Comparison of ENCODE assay signal across 16 cellular contexts in genomic region chr11:102114032-102114431, GRCh38. TPM values are rescaled to one million over a fixed set of nuclear protein-coding genes. Genes with fewer than 3 reads are reported as not detected.
DNase-seq lines count a peak whose midpoint lies in the region; ATAC-seq and TF ChIP-seq lines count a peak whose summit lies in the region.
"Had no signal": no experiment of that assay in that cellular context is flagged by ENCODE, and none has a peak within 500 bp of the region (broad histone marks: within the 10 kb centered on the region; RNA-seq: fewer than 3 reads in every experiment).

No MANE protein-coding gene starts in this region.

- H3K4ac ChIP-seq in H9 (ENCODE audit: low read depth, low read length) = no peak overlapping the region

- intact Hi-C loops in stomach (cut with DNase I; ENCODE audit: low total_unique reads) = no loop called here
- intact Hi-C loops in naive thymus-derived CD4-positive, alpha-beta T cell (cut with micrococcal nuclease) = loop anchor here in 1 of 2 donors (5.0 to 10.0 kb wide), 2 partner anchors 59 to 358 kb away; no protein-coding TSS in a partner anchor
- intact Hi-C loops in activated T-helper 2 cell treated with anti-CD3 and anti-CD28 coated beads, Interferon-gamma antibody, Interleukin-2, Interleukin-4, amounts not matched to agents 10 μg/mL and 5 μg/mL and 100 μg/mL, durations not matched to agents 14 hours and 24 hours and 36 hours (cut with micrococcal nuclease) = loop anchor here (10.0 kb wide), 1 partner anchor 911 kb away; no protein-coding TSS in a partner anchor

- TF ChIP-seq CTCF in H9 (conservative IDR thresholded peaks at IDR 0.05) (0 out of 3 replicates have a peak, but pooled peaks have one; percentile 8), astrocyte of the spinal cord (IDR thresholded peaks at IDR 0.05; ENCODE audit: low read depth, low read length) (no peak), stomach (IDR thresholded peaks at IDR 0.05) (no peak)

- H2BK12ac ChIP-seq in H9 (ENCODE audit: insufficient read length, low read depth, low read length) = no peak overlapping the region

- no peak overlapping the region for H3K23ac ChIP-seq in H9 (ENCODE audit: insufficient read length, low read depth, low read length)

- no peak for TF ChIP-seq EP300 in stomach (IDR thresholded peaks at IDR 0.05)

- H3K27ac ChIP-seq in H9 (ENCODE audit: insufficient read length, low read depth, low read length) (no peak overlapping the region), iPS-20b (ENCODE audit: low read length) (no peak overlapping the region), stomach (peak overlapping the region in 4 of 5 donors; percentile 2 to 99 (median 26))
- no peak overlapping the region for H3K27ac ChIP-seq in naive thymus-derived CD4-positive, alpha-beta T cell (ENCODE audit: low read depth, low read length)

- H3K4me3 Mint-ChIP-seq in H9 = peak overlapping the region; percentile 26 to 64; a peak in 4 of 5 replicates
- no peak overlapping the region for H3K4me3 Mint-ChIP-seq in naive thymus-derived CD4-positive, alpha-beta T cell
- no peak overlapping the region for H3K4me3 Mint-ChIP-seq in activated T-helper 2 cell treated with anti-CD3 and anti-CD28 coated beads, Interferon-gamma antibody, Interleukin-2, Interleukin-4, amounts not matched to agents 10 μg/mL and 5 μg/mL and 100 μg/mL, durations not matched to agents 14 hours and 24 hours and 36 hours (ENCODE audit: low read depth)
- no peak overlapping the region for H3K4me3 Mint-ChIP-seq in activated CD8-positive, alpha-beta memory T cell treated with anti-CD3 and anti-CD28 coated beads, Interleukin-2, amount 10 ng/mL, durations not matched to agents 7 days and 5 days

- peaks cover 2 to 21% (median 15%) of the 10 kb centered on the region in 3 experiments; a peak in 5 of 7 replicates for H3K36me3 Mint-ChIP-seq in H9 (ENCODE audit: insufficient read depth in 1 of 3, low read depth in 3 of 3)
- H3K36me3 Mint-ChIP-seq in naive thymus-derived CD4-positive, alpha-beta T cell = no peaks in the 10 kb centered on the region
- H3K36me3 Mint-ChIP-seq in activated T-helper 2 cell treated with anti-CD3 and anti-CD28 coated beads, Interferon-gamma antibody, Interleukin-2, Interleukin-4, amounts not matched to agents 10 μg/mL and 5 μg/mL and 100 μg/mL, durations not matched to agents 14 hours and 24 hours and 36 hours (ENCODE audit: low read depth) = peaks cover 6% of the 10 kb centered on the region
- peaks cover 1% of the 10 kb centered on the region for H3K36me3 Mint-ChIP-seq in activated CD8-positive, alpha-beta memory T cell treated with anti-CD3 and anti-CD28 coated beads, Interleukin-2, amount 10 ng/mL, durations not matched to agents 7 days and 5 days

- H3K27me3 ChIP-seq in H9 (ENCODE audit: insufficient read depth, low read length) (no peaks in the 10 kb centered on the region), iPS-20b (ENCODE audit: insufficient read depth, low read length) (no peaks in the 10 kb centered on the region; the same call in 1 of the 2 replicates), stomach (peaks cover 0 to 21% (median 5%) of the 10 kb centered on the region in 3 donors)
- H3K27me3 ChIP-seq in naive thymus-derived CD4-positive, alpha-beta T cell (ENCODE audit: control insufficient read depth in 2 of 2, insufficient read depth in 2 of 2, low read length in 2 of 2) = peaks cover 3% of the 10 kb centered on the region in 2 donors

- CTCF ChIA-PET in naive thymus-derived CD4-positive, alpha-beta T cell (lab: Charles Lee) = no interaction called here
- CTCF ChIA-PET in activated CD8-positive, alpha-beta memory T cell treated with anti-CD3 and anti-CD28 coated beads, Interleukin-2, amount 10 ng/mL, durations not matched to agents 7 days and 5 days (lab: Charles Lee) = no interaction called here

- H3K23me2 ChIP-seq in H9 (ENCODE audit: insufficient read length, low read depth, low read length, poor library complexity, severe bottlenecking) = peaks cover 12% of the 10 kb centered on the region

- WGBS in H9 (ENCODE audit: extremely low coverage, insufficient read length, low lambda C conversion rate) = no CpG with 5 or more reads among the region's 4 CpGs
- 49 to 68% (median 56%) methylated on average over 4 of the region's 4 CpGs for WGBS in stomach, 5 donors

- no peak overlapping the region for H2BK15ac ChIP-seq in H9 (ENCODE audit: low read depth, low read length)

- in situ Hi-C loops in astrocyte of the spinal cord (cut with HindIII; ENCODE audit: low sequenced_read_pairs) = no loop called here

- H3K9me3 ChIP-seq in H9 (ENCODE audit: control insufficient read depth, low read depth, low read length) (no peaks in the 10 kb centered on the region), iPS-20b (ENCODE audit: insufficient read depth, low read depth, low read length) (no peaks in the 10 kb centered on the region), stomach (no peaks in the 10 kb centered on the region)
- H3K9me3 ChIP-seq in naive thymus-derived CD4-positive, alpha-beta T cell (ENCODE audit: control insufficient read depth in 2 of 3, low read length in 3 of 3) = no peaks in the 10 kb centered on the region

- H3K9ac ChIP-seq in H9 (ENCODE audit: extremely low read depth, insufficient read length, low read length) = no peak overlapping the region
- H3K9ac ChIP-seq in iPS-20b (ENCODE audit: low read depth, low read length) = no peak overlapping the region

- no peaks in the 10 kb centered on the region for H4K20me1 ChIP-seq in H9 (ENCODE audit: control insufficient read depth, insufficient read depth, insufficient read length)

- no peak overlapping the region for H2AFZ ChIP-seq in H9 (ENCODE audit: low read length)

- no peak overlapping the region for H3K14ac ChIP-seq in H9 (ENCODE audit: insufficient read depth, low read length)

- TF ChIP-seq POLR2A in stomach (IDR thresholded peaks at IDR 0.05) = no peak

- H3K9me3 Mint-ChIP-seq in H9 = no peaks in the 10 kb centered on the region
- no peaks in the 10 kb centered on the region for H3K9me3 Mint-ChIP-seq in naive thymus-derived CD4-positive, alpha-beta T cell
- no peaks in the 10 kb centered on the region for H3K9me3 Mint-ChIP-seq in activated T-helper 2 cell treated with anti-CD3 and anti-CD28 coated beads, Interferon-gamma antibody, Interleukin-2, Interleukin-4, amounts not matched to agents 10 μg/mL and 5 μg/mL and 100 μg/mL, durations not matched to agents 14 hours and 24 hours and 36 hours
- no peaks in the 10 kb centered on the region for H3K9me3 Mint-ChIP-seq in activated CD8-positive, alpha-beta memory T cell treated with anti-CD3 and anti-CD28 coated beads, Interleukin-2, amount 10 ng/mL, durations not matched to agents 7 days and 5 days (ENCODE audit: low read depth)

- no peaks in the 10 kb centered on the region for H3K79me1 ChIP-seq in H9 (ENCODE audit: insufficient read depth, low read depth, low read length, poor library complexity, severe bottlenecking)

- H3K56ac ChIP-seq in H9 (ENCODE audit: insufficient read length, low read depth, low read length) = no peak overlapping the region

- H3K18ac ChIP-seq in H9 (ENCODE audit: insufficient read length, low read depth, low read length) = no peak overlapping the region

- H2AK5ac ChIP-seq in H9 (ENCODE audit: insufficient read length, low read length) = no peak overlapping the region

- H3K4me1 Mint-ChIP-seq in H9 = peaks cover 62 to 64% of the 10 kb centered on the region in 2 experiments
- peaks cover 5 to 18% (median 11%) of the 10 kb centered on the region in 7 donors for H3K4me1 Mint-ChIP-seq in naive thymus-derived CD4-positive, alpha-beta T cell
- peaks cover 10% of the 10 kb centered on the region for H3K4me1 Mint-ChIP-seq in activated T-helper 2 cell treated with anti-CD3 and anti-CD28 coated beads, Interferon-gamma antibody, Interleukin-2, Interleukin-4, amounts not matched to agents 10 μg/mL and 5 μg/mL and 100 μg/mL, durations not matched to agents 14 hours and 24 hours and 36 hours (ENCODE audit: low read depth)
- H3K4me1 Mint-ChIP-seq in activated CD8-positive, alpha-beta memory T cell treated with anti-CD3 and anti-CD28 coated beads, Interleukin-2, amount 10 ng/mL, durations not matched to agents 7 days and 5 days = peaks cover 13% of the 10 kb centered on the region

- H3K27me3 Mint-ChIP-seq in H9 (ENCODE audit: low read depth) = no peaks in the 10 kb centered on the region; the same call in 1 of the 2 replicates
- H3K27me3 Mint-ChIP-seq in naive thymus-derived CD4-positive, alpha-beta T cell = peaks cover 45 to 71% (median 61%) of the 10 kb centered on the region in 5 donors
- H3K27me3 Mint-ChIP-seq in activated T-helper 2 cell treated with anti-CD3 and anti-CD28 coated beads, Interferon-gamma antibody, Interleukin-2, Interleukin-4, amounts not matched to agents 10 μg/mL and 5 μg/mL and 100 μg/mL, durations not matched to agents 14 hours and 24 hours and 36 hours (ENCODE audit: low read depth) = peaks cover 57% of the 10 kb centered on the region
- peaks cover 59% of the 10 kb centered on the region for H3K27me3 Mint-ChIP-seq in activated CD8-positive, alpha-beta memory T cell treated with anti-CD3 and anti-CD28 coated beads, Interleukin-2, amount 10 ng/mL, durations not matched to agents 7 days and 5 days

- H4K91ac ChIP-seq in H9 (ENCODE audit: insufficient read length, low read depth, low read length) = no peak overlapping the region

- no peak overlapping the region for H2BK20ac ChIP-seq in H9 (ENCODE audit: low read depth, low read length, poor library complexity, severe bottlenecking)

- no peak overlapping the region for H2BK5ac ChIP-seq in H9 (ENCODE audit: insufficient read length, low read length)

- no peak overlapping the region for H3T11ph ChIP-seq in H9 (ENCODE audit: low read length)

- POLR2A ChIA-PET in naive thymus-derived CD4-positive, alpha-beta T cell (lab: Charles Lee) = no interaction called here

- H3K4me1 ChIP-seq in H9 (ENCODE audit: insufficient read depth, low read length) (peaks cover 7% of the 10 kb centered on the region), iPS-20b (ENCODE audit: insufficient read depth, low read length) (peaks cover 58% of the 10 kb centered on the region), stomach (peaks cover 35 to 77% (median 71%) of the 10 kb centered on the region in 4 donors)
- peaks cover 0 to 6% of the 10 kb centered on the region in 2 donors for H3K4me1 ChIP-seq in naive thymus-derived CD4-positive, alpha-beta T cell (ENCODE audit: control insufficient read depth in 2 of 2, insufficient read depth in 2 of 2, low read length in 2 of 2)

- DNase-seq in H9 = no peak
- no peak for DNase-seq in astrocyte of the spinal cord (ENCODE audit: low read depth, low spot score)
- DNase-seq in stomach = no peak
- DNase-seq in HPDE6-E6E7 (ENCODE audit: extremely low spot score) = no peak
- DNase-seq in naive thymus-derived CD4-positive, alpha-beta T cell = no peak
- DNase-seq in activated T-helper 2 cell treated with anti-CD3 and anti-CD28 coated beads, Interferon-gamma antibody, Interleukin-2, Interleukin-4, amounts not matched to agents 10 μg/mL and 5 μg/mL and 100 μg/mL, durations not matched to agents 14 hours and 24 hours and 36 hours (ENCODE audit: low spot score) = no peak
- no peak for DNase-seq in activated CD8-positive, alpha-beta memory T cell treated with anti-CD3 and anti-CD28 coated beads, Interleukin-2, amount 10 ng/mL, durations not matched to agents 7 days and 5 days
- DNase-seq: activated CD4-positive, alpha-beta T cell treated with anti-CD3 and anti-CD28 coated beads for 1 hour; activated T-cell treated with anti-CD3 and anti-CD28 coated beads, Interleukin-2, amount 50 U/mL, for 48 hours; amygdala; GF-D8; hypothalamus; NCI-H2171 treated with DMSO at 0.1 percent for 48 hours; stimulated activated naive CD4-positive, alpha-beta T cell treated with Interleukin-2 at 50 U/mL for 16 hours had no signal

- H3K27ac Mint-ChIP-seq in H9 = peak overlapping the region in 2 of 3 experiments; percentile 4 to 37; a peak in 2 of 7 replicates
- H3K27ac Mint-ChIP-seq in naive thymus-derived CD4-positive, alpha-beta T cell = no peak overlapping the region
- H3K27ac Mint-ChIP-seq in activated T-helper 2 cell treated with anti-CD3 and anti-CD28 coated beads, Interferon-gamma antibody, Interleukin-2, Interleukin-4, amounts not matched to agents 10 μg/mL and 5 μg/mL and 100 μg/mL, durations not matched to agents 14 hours and 24 hours and 36 hours = no peak overlapping the region
- no peak overlapping the region for H3K27ac Mint-ChIP-seq in activated CD8-positive, alpha-beta memory T cell treated with anti-CD3 and anti-CD28 coated beads, Interleukin-2, amount 10 ng/mL, durations not matched to agents 7 days and 5 days

- no peak overlapping the region for H4K5ac ChIP-seq in H9 (ENCODE audit: insufficient read length, low read depth, low read length)

- H2BK120ac ChIP-seq in H9 (ENCODE audit: low read depth, low read length, poor library complexity, severe bottlenecking) = no peak overlapping the region

- peaks cover 13% of the 10 kb centered on the region; the same call in 1 of the 2 replicates for H3K79me2 ChIP-seq in H9 (ENCODE audit: insufficient read depth, low read length)

- H3K36me3 ChIP-seq in iPS-20b (ENCODE audit: insufficient read depth, low read depth, low read length) = peaks cover 18% of the 10 kb centered on the region; the same call in 1 of the 2 replicates
- H3K36me3 ChIP-seq in stomach = peaks cover 0 to 11% (median 5%) of the 10 kb centered on the region in 4 donors
- no peaks in the 10 kb centered on the region for H3K36me3 ChIP-seq in naive thymus-derived CD4-positive, alpha-beta T cell (ENCODE audit: control insufficient read depth in 2 of 3, insufficient read depth in 3 of 3, low read length in 3 of 3)

- H3K4me3 ChIP-seq in astrocyte of the spinal cord (ENCODE audit: low read depth, low read length) = peak overlapping the region; percentile 6
- H3K4me3 ChIP-seq in iPS-20b (ENCODE audit: low read length) = peak overlapping the region; percentile 45; the same call in 1 of the 2 replicates
- peak overlapping the region in 2 of 4 donors; percentile 12 to 64 for H3K4me3 ChIP-seq in stomach
- no peak overlapping the region for H3K4me3 ChIP-seq in naive thymus-derived CD4-positive, alpha-beta T cell (ENCODE audit: low read length)

- no peak overlapping the region for H4K8ac ChIP-seq in H9 (replicated peaks; ENCODE audit: insufficient read length, low read depth, low read length)

- H3K4me2 ChIP-seq in H9 (ENCODE audit: insufficient read depth, insufficient read length, low read length) = no peak overlapping the region

- ATAC-seq in naive thymus-derived CD4-positive, alpha-beta T cell = no peak
- no peak for ATAC-seq in activated CD8-positive, alpha-beta memory T cell treated with anti-CD3 and anti-CD28 coated beads, Interleukin-2, amount 10 ng/mL, durations not matched to agents 7 days and 5 days

RNA-seq across cellular contexts. Expression of gene YAP1, which starts 3.8 kb away (rescaled TPM):
- 124 TPM in 2 replicates for total RNA-seq in H9 (2021)
- 100 to 1,000 TPM in 2 of 5 donors, 10 to 100 TPM in 3; 22.0 to 400 (median 98.4) TPM for total RNA-seq in stomach
- 10 to 100 TPM; 24.0 to 31.8 (median 27.4) TPM for polyA plus RNA-seq in stomach
- total RNA-seq in naive thymus-derived CD4-positive, alpha-beta T cell = under 1 TPM in 1 of 5 experiments, not detected in 4; 0.15 TPM
- not detected for polyA plus RNA-seq in naive thymus-derived CD4-positive, alpha-beta T cell
- total RNA-seq in activated T-helper 2 cell treated with anti-CD3 and anti-CD28 coated beads, Interferon-gamma antibody, Interleukin-2, Interleukin-4, amounts not matched to agents 10 μg/mL and 5 μg/mL and 100 μg/mL, durations not matched to agents 14 hours and 24 hours and 36 hours = not detected in 2 replicates
- total RNA-seq in activated CD8-positive, alpha-beta memory T cell treated with anti-CD3 and anti-CD28 coated beads, Interleukin-2, amount 10 ng/mL, durations not matched to agents 7 days and 5 days = under 1 TPM in 1 of 2 experiments, not detected in 1; 0.09 TPM
- total RNA-seq: OCI-LY7 had no signal

Comparison
In these comparisons a context has a peak if more than half of its experiments do, and no peak if none do; other contexts are left out.
1. H3K27ac ChIP-seq: peak in stomach (4 of 5); none in H9 (single experiment), iPS-20b (single experiment) and naive thymus-derived CD4-positive, alpha-beta T cell (single experiment).
2. H3K27ac Mint-ChIP-seq: peak in H9 (2 of 3); none in naive thymus-derived CD4-positive, alpha-beta T cell (0 of 9), activated T-helper 2 cell treated with anti-CD3 and anti-CD28 coated beads, Interferon-gamma antibody, Interleukin-2, Interleukin-4, amounts not matched to agents 10 μg/mL and 5 μg/mL and 100 μg/mL, durations not matched to agents 14 hours and 24 hours and 36 hours (single experiment) and activated CD8-positive, alpha-beta memory T cell treated with anti-CD3 and anti-CD28 coated beads, Interleukin-2, amount 10 ng/mL, durations not matched to agents 7 days and 5 days (single experiment).
3. H3K4me3 Mint-ChIP-seq: peak in H9 (2 of 2); none in naive thymus-derived CD4-positive, alpha-beta T cell (0 of 10), activated T-helper 2 cell treated with anti-CD3 and anti-CD28 coated beads, Interferon-gamma antibody, Interleukin-2, Interleukin-4, amounts not matched to agents 10 μg/mL and 5 μg/mL and 100 μg/mL, durations not matched to agents 14 hours and 24 hours and 36 hours (single experiment) and activated CD8-positive, alpha-beta memory T cell treated with anti-CD3 and anti-CD28 coated beads, Interleukin-2, amount 10 ng/mL, durations not matched to agents 7 days and 5 days (single experiment).
4. RNA of gene YAP1, which starts 3.8 kb away (total RNA-seq): 124 TPM in H9 and 22.0 to 400 TPM in stomach; 0.09 TPM in activated CD8-positive, alpha-beta memory T cell treated with anti-CD3 and anti-CD28 coated beads, Interleukin-2, amount 10 ng/mL, durations not matched to agents 7 days and 5 days, 0.15 TPM in naive thymus-derived CD4-positive, alpha-beta T cell and not detected in activated T-helper 2 cell treated with anti-CD3 and anti-CD28 coated beads, Interferon-gamma antibody, Interleukin-2, Interleukin-4, amounts not matched to agents 10 μg/mL and 5 μg/mL and 100 μg/mL, durations not matched to agents 14 hours and 24 hours and 36 hours; every median in the first group is over 10 times any median in the second.